ENCODE assay signal across 8 cellular contexts in genomic region chr17:40069751-40070643, GRCh38. TPM values are rescaled to one million over a fixed set of nuclear protein-coding genes. Genes with fewer than 3 reads are reported as not detected.
DNase-seq lines count a peak whose midpoint lies in the region; ATAC-seq lines count a peak whose summit lies in the region.

No MANE protein-coding gene starts in this region.

- H3K4me3 ChIP-seq in rectal smooth muscle tissue (ENCODE audit: low read length): peak overlapping the region; percentile 69

- H3K4me1 ChIP-seq in rectal smooth muscle tissue (ENCODE audit: control insufficient read depth, insufficient read depth, low read length): peaks cover 70% of the 10 kb centered on the region

- DNase-seq in NCI-H345 (lab: John Stamatoyannopoulos, UW) (peak; percentile 57), NCI-H345 treated with DMSO at 0.1 percent for 48 hours (lab: John Stamatoyannopoulos, UW; ENCODE audit: unreplicated experiment) (no peak), NCI-H2029 (lab: John Stamatoyannopoulos, UW) (peak; percentile 70), fibroblast of peridontal ligament (ENCODE audit: extremely low read depth) (peak; percentile 47), left lobe of liver (ENCODE audit: low spot score) (no peak)
- DNase-seq in activated T-cell treated with anti-CD3 and anti-CD28 coated beads, Interleukin-2, amount 50 U/mL, for 1 hour: peak; percentile 64

- H3K27ac ChIP-seq in rectal smooth muscle tissue (ENCODE audit: low read depth, low read length): peak overlapping the region; percentile 91

- H3K27me3 ChIP-seq in rectal smooth muscle tissue (ENCODE audit: control insufficient read depth, insufficient read depth, low read length): no peaks in the 10 kb centered on the region

- H3K36me3 ChIP-seq in rectal smooth muscle tissue (ENCODE audit: control insufficient read depth, insufficient read depth, low read length): no peaks in the 10 kb centered on the region

- no peak for ATAC-seq in HG03520 (IDR thresholded peaks at IDR 0.05; ENCODE audit: unreplicated experiment)
- ATAC-seq in left lobe of liver: no peak

- peak overlapping the region; percentile 2 for H3K9ac ChIP-seq in rectal smooth muscle tissue (ENCODE audit: low read length)

RNA-seq across cellular contexts. Expression of gene THRA, which starts 7.2 kb away (rescaled TPM):
- 10.7 TPM for total RNA-seq in left lobe of liver

RNA-seq across cellular contexts. Expression of gene MED24, which starts 15.8 kb away (rescaled TPM):
- 28.8 TPM for total RNA-seq in left lobe of liver

RNA-seq across cellular contexts. Expression of gene NR1D1, which starts 30.4 kb away (rescaled TPM):
- 18.6 TPM for total RNA-seq in left lobe of liver

RNA-seq across cellular contexts. Expression of gene MSL1, which starts 51.8 kb away (rescaled TPM):
- total RNA-seq in left lobe of liver: 45.9 TPM

RNA-seq across cellular contexts. Expression of gene CSF3, which starts 54.8 kb away (rescaled TPM):
- total RNA-seq in left lobe of liver: not detected

Comparison
In these comparisons a context has a peak if more than half of its experiments do, and no peak if none do; other contexts are left out.
1. DNase-seq: peak in NCI-H345 (single experiment), NCI-H2029 (single experiment), activated T-cell treated with anti-CD3 and anti-CD28 coated beads, Interleukin-2, amount 50 U/mL, for 1 hour (single experiment) and fibroblast of peridontal ligament (single experiment); none in NCI-H345 treated with DMSO at 0.1 percent for 48 hours (single experiment) and left lobe of liver (single experiment).